1 cellular context compared by ENCODE assay signal in the genomic region with DNA sequence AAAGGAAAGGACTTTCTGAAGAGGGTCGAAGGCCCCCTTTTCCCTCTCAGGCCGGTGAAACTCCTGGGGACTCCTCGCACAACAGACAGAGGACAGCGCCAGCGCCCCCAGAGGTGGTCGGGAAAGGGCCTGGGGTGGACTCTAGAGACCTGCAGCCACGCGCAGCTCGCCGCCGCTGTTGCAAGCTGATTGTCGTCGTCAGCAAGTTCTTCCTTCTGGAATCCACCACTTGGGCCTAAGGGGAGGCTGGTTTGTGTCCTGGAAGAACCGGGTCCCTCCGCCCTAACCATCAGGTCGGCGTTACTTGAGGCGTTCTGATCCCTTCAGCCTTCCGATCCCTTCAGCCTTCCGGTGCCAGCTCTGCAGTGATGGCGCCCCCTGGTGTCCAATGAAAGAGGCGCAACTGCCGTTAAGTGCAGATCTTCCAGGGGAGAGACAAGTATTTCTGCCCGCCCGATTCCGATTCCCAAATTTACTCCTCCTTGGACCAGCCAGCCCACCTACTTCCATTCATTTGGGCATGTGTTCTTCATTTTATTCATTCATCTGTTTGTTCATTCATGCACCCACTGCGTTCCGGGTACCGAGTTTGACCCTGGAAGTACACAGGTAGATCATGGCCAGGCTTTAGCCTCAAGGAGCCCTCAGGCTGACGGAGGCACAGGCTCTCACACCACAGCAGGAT.
TF ChIP-seq lines count a peak whose summit lies in the region.

No MANE protein-coding gene starts in this region.

TF ChIP-seq in K562, 482 proteins besides CTCF, POLR2A, EP300 and RAD21 (continued from another document):
- TF ChIP-seq PRDM10 (IDR thresholded peaks at IDR 0.05; ENCODE audit: partially characterized antibody) = peak; percentile 32
- TF ChIP-seq JUND (IDR thresholded peaks at IDR 0.05; ENCODE audit: borderline replicate concordance, low read depth, low read length) = 0 out of 2 replicates have a peak, but pooled peaks have one; percentile 29
- TF ChIP-seq JUND (tag; IDR thresholded peaks at IDR 0.05; ENCODE audit: borderline replicate concordance, low read depth, low read length) = no peak
- no peak for TF ChIP-seq NR1H2 (CRISPR knock-in tag; IDR thresholded peaks at IDR 0.05)
- TF ChIP-seq BHLHE40 (IDR thresholded peaks at IDR 0.05; ENCODE audit: low read length) = peak; percentile 23; the same call in 1 of the 2 replicates
- TF ChIP-seq STAG1 (CRISPR knock-in tag; IDR thresholded peaks at IDR 0.05; ENCODE audit: borderline replicate concordance) = peak; percentile 92; the same call in 1 of the 2 replicates
- TF ChIP-seq SMC3 (conservative IDR thresholded peaks at IDR 0.05; ENCODE audit: insufficient read depth, low read depth, low read length) = peak; percentile 93
- TF ChIP-seq GATA2 (CRISPR knock-in tag; IDR thresholded peaks at IDR 0.05) = no peak
- 0 out of 2 replicates have a peak, but pooled peaks have one; percentile 30 for TF ChIP-seq SOX6 (IDR thresholded peaks at IDR 0.05)
TF ChIP-seq in K562: peak in this region for 14.
